In genomic region chr17:81489986-81490598, GRCh38 we compare ENCODE assay signal across 1 cellular context.
TF ChIP-seq lines count a peak whose summit lies in the region.

No MANE protein-coding gene starts in this region.

TF ChIP-seq in GM23338, 12 proteins besides CTCF, POLR2A, EP300 and RAD21 (continued from another document):
- TF ChIP-seq ZNF462 (CRISPR knock-in tag; IDR thresholded peaks at IDR 0.05) (no peak), REST (IDR thresholded peaks at IDR 0.05; ENCODE audit: unreplicated experiment) (no peak)
